ENCODE assay signal across 10 cellular contexts in the genomic region with DNA sequence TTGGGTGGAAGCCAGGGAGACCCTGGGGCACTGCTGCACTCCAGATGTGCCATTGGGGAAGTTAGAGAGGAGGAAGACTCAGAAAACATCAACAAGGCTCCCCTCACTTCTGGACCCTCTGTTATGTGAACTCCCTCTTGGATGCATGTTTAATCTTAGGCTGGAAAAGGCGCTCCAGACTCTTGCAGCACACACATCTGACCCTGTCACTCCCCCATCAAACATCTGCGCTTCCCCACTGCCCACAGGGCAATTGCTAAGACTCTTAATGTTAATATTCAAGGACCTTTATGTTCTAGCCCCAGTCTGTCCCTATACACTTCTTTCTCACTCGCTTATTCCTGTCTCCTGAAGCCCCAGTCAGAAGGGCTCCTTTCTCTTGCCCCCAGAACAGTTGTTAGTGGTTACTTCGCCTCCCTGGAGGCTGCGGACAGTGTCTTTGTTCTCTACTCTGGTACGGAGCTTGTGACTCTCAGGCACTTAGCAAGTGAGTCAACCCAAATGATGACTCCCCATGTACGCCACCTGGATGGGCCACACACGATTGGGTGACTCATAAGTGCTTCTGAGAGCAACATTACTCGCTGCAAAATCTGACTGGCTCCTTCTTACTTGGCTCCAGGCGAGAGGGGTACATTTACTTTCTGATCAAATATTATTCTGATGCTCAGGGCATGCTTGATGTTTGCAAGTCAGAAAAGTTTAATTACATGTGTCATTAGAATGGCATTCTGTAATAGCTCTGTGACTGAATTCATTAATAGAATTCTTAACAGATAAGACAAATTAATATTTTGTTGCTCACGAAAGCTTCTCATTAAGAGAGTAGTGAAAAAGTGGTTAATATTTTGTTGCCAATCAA.
DNase-seq lines count a peak whose midpoint lies in the region; ATAC-seq and TF ChIP-seq lines count a peak whose summit lies in the region.
"Had no signal": no experiment of that assay in that cellular context is flagged by ENCODE, and none has a peak within 500 bp of the region (broad histone marks: within the 10 kb centered on the region; RNA-seq: fewer than 3 reads in every experiment).

No MANE protein-coding gene starts in this region.

- H3K27me3 ChIP-seq in MG63, result no peaks in the 10 kb centered on the region
- no peaks in the 10 kb centered on the region for H3K27me3 ChIP-seq in stomach

- H3K9me3 Mint-ChIP-seq in activated naive CD8-positive, alpha-beta T cell treated with anti-CD3 and anti-CD28 coated beads for 36 hours, result no peaks in the 10 kb centered on the region
- H3K9me3 Mint-ChIP-seq in neural crest cell, result peaks cover 2% of the 10 kb centered on the region
- H3K9me3 Mint-ChIP-seq: naive B cell had no signal

- WGBS in stomach, 5 donors, result 64 to 69% (median 66%) methylated on average over 11 of the region's 11 CpGs

- H3K36me3 ChIP-seq in MG63, result no peaks in the 10 kb centered on the region
- H3K36me3 ChIP-seq in stomach, result no peaks in the 10 kb centered on the region

- H3K4me1 Mint-ChIP-seq in activated naive CD8-positive, alpha-beta T cell treated with anti-CD3 and anti-CD28 coated beads for 36 hours, result peaks cover 11% of the 10 kb centered on the region
- H3K4me1 Mint-ChIP-seq in neural crest cell, result peaks cover 14% of the 10 kb centered on the region
- H3K4me1 Mint-ChIP-seq: naive B cell had no signal

- intact Hi-C loops in stomach (cut with DNase I; ENCODE audit: low total_unique reads), result no loop called here

- TF ChIP-seq POLR2A in stomach (IDR thresholded peaks at IDR 0.05), result no peak

- no peak for TF ChIP-seq EP300 in stomach (IDR thresholded peaks at IDR 0.05)

- TF ChIP-seq CTCF in GM12865 (IDR thresholded peaks at IDR 0.05; ENCODE audit: insufficient read depth, low read depth, low read length, missing control alignments), result no peak
- TF ChIP-seq CTCF in neural crest cell (conservative IDR thresholded peaks at IDR 0.05), result no peak
- no peak for TF ChIP-seq CTCF in stomach (IDR thresholded peaks at IDR 0.05)

- H3K9me3 ChIP-seq in MG63 (no peaks in the 10 kb centered on the region), stomach (no peaks in the 10 kb centered on the region)

- ATAC-seq in GM18873 (IDR thresholded peaks at IDR 0.05; ENCODE audit: low FRiP score, unreplicated experiment), result no peak

- H3K4me3 ChIP-seq in GM12865 (ENCODE audit: low read depth, low read length), result no peak overlapping the region
- no peak overlapping the region for H3K4me3 ChIP-seq in MG63
- no peak overlapping the region for H3K4me3 ChIP-seq in stomach
- H3K4me3 ChIP-seq: SK-N-MC had no signal

- H3K4me3 Mint-ChIP-seq in activated naive CD8-positive, alpha-beta T cell treated with anti-CD3 and anti-CD28 coated beads for 36 hours, result no peak overlapping the region
- H3K4me3 Mint-ChIP-seq in neural crest cell, result no peak overlapping the region
- H3K4me3 Mint-ChIP-seq: naive B cell had no signal

- DNase-seq in GM12865 (ENCODE audit: low read depth) (peak; percentile 69), MG63 (peak; percentile 87), neural crest cell (ENCODE audit: low read depth, low spot score) (no peak), NCI-H1105 treated with DMSO at 0.1 percent for 48 hours (lab: John Stamatoyannopoulos, UW) (no peak), stomach (no peak), SKM-1 (lab: John Stamatoyannopoulos, UW; ENCODE audit: unreplicated experiment) (no peak)
- peak; percentile 31 for DNase-seq in activated naive CD8-positive, alpha-beta T cell treated with anti-CD3 and anti-CD28 coated beads for 36 hours
- DNase-seq: naive B cell had no signal

- peaks cover 0 to 11% (median 0%) of the 10 kb centered on the region in 4 donors for H3K4me1 ChIP-seq in stomach

- H3K27ac Mint-ChIP-seq in activated naive CD8-positive, alpha-beta T cell treated with anti-CD3 and anti-CD28 coated beads for 36 hours, result no peak overlapping the region
- H3K27ac Mint-ChIP-seq in neural crest cell (ENCODE audit: unreplicated experiment), result peak overlapping the region; percentile 70

- H3K27ac ChIP-seq in stomach, result no peak overlapping the region
- H3K27ac ChIP-seq: SK-N-MC had no signal

- H3K27me3 Mint-ChIP-seq in activated naive CD8-positive, alpha-beta T cell treated with anti-CD3 and anti-CD28 coated beads for 36 hours, result no peaks in the 10 kb centered on the region
- H3K27me3 Mint-ChIP-seq in neural crest cell (ENCODE audit: low read depth), result no peaks in the 10 kb centered on the region

- H3K36me3 Mint-ChIP-seq in activated naive CD8-positive, alpha-beta T cell treated with anti-CD3 and anti-CD28 coated beads for 36 hours, result no peaks in the 10 kb centered on the region
- H3K36me3 Mint-ChIP-seq in neural crest cell (ENCODE audit: low read depth), result no peaks in the 10 kb centered on the region
- H3K36me3 Mint-ChIP-seq: naive B cell had no signal

Comparison
In these comparisons a context has a peak if more than half of its experiments do, and no peak if none do; other contexts are left out.
1. DNase-seq: peak in GM12865 (single experiment), MG63 (single experiment) and activated naive CD8-positive, alpha-beta T cell treated with anti-CD3 and anti-CD28 coated beads for 36 hours (single experiment); none in neural crest cell (single experiment), NCI-H1105 treated with DMSO at 0.1 percent for 48 hours (single experiment), stomach (single experiment) and SKM-1 (single experiment).